In the genomic region with DNA sequence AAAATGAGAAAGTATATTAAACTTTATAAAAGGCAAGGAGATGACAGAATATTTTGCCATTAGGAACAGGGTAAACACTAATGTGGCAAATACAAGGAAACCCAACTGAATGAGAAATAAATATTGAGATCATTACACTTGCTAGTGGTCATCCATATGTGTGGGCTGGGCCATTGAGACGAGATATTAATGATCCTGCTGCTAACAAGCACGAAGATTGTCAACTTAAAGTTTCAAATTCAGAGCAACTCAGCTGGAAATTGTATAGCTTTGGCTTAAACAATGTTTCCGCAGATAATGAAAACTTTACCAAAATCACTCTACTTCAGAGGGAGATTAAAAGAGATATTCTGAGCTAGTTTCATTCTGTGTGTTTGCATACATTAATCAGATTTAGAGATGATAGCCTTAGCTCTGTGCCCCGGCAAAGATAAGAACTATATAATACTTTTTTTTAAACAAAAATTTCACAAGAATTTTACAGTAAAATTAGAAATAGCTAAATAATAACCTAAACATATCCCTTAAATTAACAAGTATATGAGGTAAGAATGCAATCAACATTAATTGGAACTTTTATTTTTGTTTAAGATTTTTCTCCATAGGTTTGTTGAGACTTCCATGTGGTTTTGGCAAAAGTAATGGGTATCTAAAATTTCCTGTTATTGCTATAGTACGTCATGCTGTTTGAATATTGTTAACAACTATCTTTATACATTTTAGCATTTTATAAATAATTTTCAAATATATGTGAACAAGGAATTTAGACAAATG, we compare ENCODE assay signal across 18 cellular contexts.
"Had no signal": no experiment of that assay in that cellular context is flagged by ENCODE, and none has a peak within 500 bp of the region (broad histone marks: within the 10 kb centered on the region; RNA-seq: fewer than 3 reads in every experiment).

No MANE protein-coding gene starts in this region.

- H3K27ac ChIP-seq: spleen, vagina had no signal

- H3K4me3 ChIP-seq: ascending aorta, coronary artery, heart left ventricle, spleen, thoracic aorta, vagina had no signal

- H3K36me3 ChIP-seq: spleen had no signal

- H3K27me3 ChIP-seq: ascending aorta, heart left ventricle, spleen, vagina had no signal

- ATAC-seq: activated CD8-positive, alpha-beta T cell treated with anti-CD3 and anti-CD28 coated beads, Interleukin-2, amount 10 ng/mL, durations not matched to agents 7 days and 5 days; activated naive CD8-positive, alpha-beta T cell treated with anti-CD3 and anti-CD28 coated beads, Interleukin-2, amount 50 U/mL, for 24 hours had no signal

- FAIRE-seq: bronchial epithelial cell, islet of Langerhans had no signal

- H3K4me1 ChIP-seq: spleen, vagina had no signal

- DNase-seq: activated CD4-positive, alpha-beta T cell treated with anti-CD3 and anti-CD28 coated beads for 48 hours; activated CD8-positive, alpha-beta T cell treated with anti-CD3 and anti-CD28 coated beads, Interleukin-2, amount 10 ng/mL, durations not matched to agents 7 days and 5 days; activated gamma-delta T cell; activated naive CD4-positive, alpha-beta T cell treated with anti-CD3 and anti-CD28 coated beads, Interleukin-2, amount 50 U/mL, for 16 hours; activated naive CD8-positive, alpha-beta T cell treated with anti-CD3 and anti-CD28 coated beads, Interleukin-2, amount 50 U/mL, for 24 hours; heart left ventricle; nucleus accumbens; posterior cingulate gyrus; spleen; stimulated activated CD4-positive, alpha-beta T cell treated with anti-CD3 and anti-CD28 coated beads, Interleukin-4, amount 100 ng/mL, for 24 hours; stimulated activated naive CD4-positive, alpha-beta T cell treated with Interleukin-2 at 50 U/mL for 16 hours; T1000 had no signal

- H3K9me3 ChIP-seq: ascending aorta, heart left ventricle, spleen, thoracic aorta, vagina had no signal
